ENCODE assay signal across 20 cellular contexts in the genomic region with DNA sequence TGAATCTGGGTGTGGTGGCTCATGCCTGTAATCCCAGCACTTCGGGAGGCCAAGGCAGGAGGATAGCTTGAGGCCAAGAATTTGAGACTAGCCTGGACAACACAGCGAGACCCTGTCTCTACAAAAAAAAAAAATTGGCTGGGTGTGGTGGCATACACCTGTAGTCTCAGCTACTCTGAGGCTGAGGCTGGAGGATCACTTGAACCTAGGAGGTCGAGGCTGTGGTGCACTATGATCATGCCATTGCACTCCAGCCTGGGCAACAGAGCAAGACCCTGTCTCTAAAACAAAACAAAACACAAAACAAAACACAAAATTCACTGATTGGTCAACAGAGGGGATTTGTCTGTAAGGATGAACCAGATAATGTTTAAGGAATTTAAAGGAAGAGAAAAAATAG.
A peak's percentile ranks its signal among the peaks of the same experiment; 100 is the strongest.
DNase-seq lines count a peak whose midpoint lies in the region; ATAC-seq and TF ChIP-seq lines count a peak whose summit lies in the region.
"Had no signal": no experiment of that assay in that cellular context is flagged by ENCODE, and none has a peak within 500 bp of the region (broad histone marks: within the 10 kb centered on the region; RNA-seq: fewer than 3 reads in every experiment).

No MANE protein-coding gene starts in this region.

- H3K27me3 ChIP-seq in Loucy (ENCODE audit: insufficient read depth, low read length, poor library complexity, severe bottlenecking) (no peaks in the 10 kb centered on the region), transverse colon (no peaks in the 10 kb centered on the region)
- H3K27me3 ChIP-seq: BLaER1 treated with 17β-estradiol and CSF1 and Interleukin-3, amounts not matched to agents 10 nM and 100 nM; cardiac muscle cell; uterus had no signal

- ATAC-seq in activated CD8-positive, alpha-beta memory T cell treated with anti-CD3 and anti-CD28 coated beads, Interleukin-2, amount 10 ng/mL, durations not matched to agents 7 days and 5 days = no peak
- ATAC-seq in activated naive CD8-positive, alpha-beta T cell treated with anti-CD3 and anti-CD28 coated beads, Interleukin-2, amount 50 U/mL, for 24 hours = no peak
- no peak for ATAC-seq in stimulated activated effector memory CD8-positive, alpha-beta T cell treated with anti-CD3 and anti-CD28 coated beads, Interleukin-12 subunit alpha, Interleukin-12 subunit beta, amount 100 ng/mL, for 72 hours
- no peak for ATAC-seq in GM21576 (IDR thresholded peaks at IDR 0.05; ENCODE audit: unreplicated experiment)
- ATAC-seq in HG03175 (IDR thresholded peaks at IDR 0.05; ENCODE audit: unreplicated experiment) = no peak
- ATAC-seq: GM12878, left cardiac atrium had no signal

- no peak overlapping the region for H3K9ac ChIP-seq in Loucy (ENCODE audit: low read depth, low read length, poor library complexity, severe bottlenecking)
- H3K9ac ChIP-seq: BLaER1 treated with 17β-estradiol and CSF1 and Interleukin-3, amounts not matched to agents 10 nM and 100 nM had no signal

- no peaks in the 10 kb centered on the region for H3K9me3 ChIP-seq in Loucy (ENCODE audit: insufficient read depth, low read depth, low read length)
- H3K9me3 ChIP-seq in transverse colon = no peaks in the 10 kb centered on the region
- H3K9me3 ChIP-seq: HAP-1, uterus had no signal

- TF ChIP-seq POLR2A in transverse colon (IDR thresholded peaks at IDR 0.05) = no peak

- no peak overlapping the region for H2AFZ ChIP-seq in Loucy (ENCODE audit: low read length)

- no peak for TF ChIP-seq EP300 in transverse colon (IDR thresholded peaks at IDR 0.05; ENCODE audit: low read depth)

- H3K27ac ChIP-seq in transverse colon = no peak overlapping the region
- H3K27ac ChIP-seq: BLaER1 treated with 17β-estradiol and CSF1 and Interleukin-3, amounts not matched to agents 10 nM and 100 nM; cardiac muscle cell; uterus had no signal

- TF ChIP-seq CTCF in Loucy (conservative IDR thresholded peaks at IDR 0.05; ENCODE audit: low read length) (no peak), transverse colon (IDR thresholded peaks at IDR 0.05) (no peak)

- H3K36me3 ChIP-seq in Loucy (ENCODE audit: insufficient read depth, low read length) (peaks cover 30% of the 10 kb centered on the region; the same call in 1 of the 2 replicates), transverse colon (no peaks in the 10 kb centered on the region)
- H3K36me3 ChIP-seq: cardiac muscle cell, HAP-1, uterus had no signal

- peak overlapping the region; percentile 11 for H3K4me3 Mint-ChIP-seq in activated CD8-positive, alpha-beta memory T cell treated with anti-CD3 and anti-CD28 coated beads, Interleukin-2, amount 10 ng/mL, durations not matched to agents 7 days and 5 days
- H3K4me3 Mint-ChIP-seq in activated naive CD8-positive, alpha-beta T cell treated with anti-CD3 and anti-CD28 coated beads, Interleukin-2, amount 50 U/mL, for 24 hours = peak overlapping the region; percentile 45
- H3K4me3 Mint-ChIP-seq in stimulated activated effector memory CD8-positive, alpha-beta T cell treated with anti-CD3 and anti-CD28 coated beads, Interleukin-12 subunit alpha, Interleukin-12 subunit beta, amount 100 ng/mL, for 72 hours = peak overlapping the region; percentile 3

- in situ Hi-C loops in transverse colon (cut with MboI; ENCODE audit: low pct_ligation_motif_present in 1 of 4, low pct_unique_long_range_greater_than_20kb in 1 of 4, low sequenced_read_pairs in 3 of 4) = loop anchor here in 2 of 4 donors (10.0 to 25.0 kb wide), 2 partner anchors 107 to 114 kb away; partner anchors contain the start of gene STIM1 (in 2 of the 2)

- H3K27ac Mint-ChIP-seq in activated CD8-positive, alpha-beta memory T cell treated with anti-CD3 and anti-CD28 coated beads, Interleukin-2, amount 10 ng/mL, durations not matched to agents 7 days and 5 days = peak overlapping the region; percentile 75
- peak overlapping the region; percentile 89 for H3K27ac Mint-ChIP-seq in activated naive CD8-positive, alpha-beta T cell treated with anti-CD3 and anti-CD28 coated beads, Interleukin-2, amount 50 U/mL, for 24 hours
- peak overlapping the region; percentile 17 for H3K27ac Mint-ChIP-seq in stimulated activated effector memory CD8-positive, alpha-beta T cell treated with anti-CD3 and anti-CD28 coated beads, Interleukin-12 subunit alpha, Interleukin-12 subunit beta, amount 100 ng/mL, for 72 hours
- H3K27ac Mint-ChIP-seq: progenitor cell of endocrine pancreas had no signal

- WGBS in transverse colon (ENCODE audit: low coverage in 1 of 2), 2 donors = 93 to 100% methylated on average over 1 to 3 of the region's 3 CpGs

- DNase-seq in activated CD8-positive, alpha-beta memory T cell treated with anti-CD3 and anti-CD28 coated beads, Interleukin-2, amount 10 ng/mL, durations not matched to agents 7 days and 5 days = no peak
- no peak for DNase-seq in activated CD8-positive, alpha-beta memory T cell treated with anti-CD3 and anti-CD28 coated beads for 24 hours
- no peak for DNase-seq in activated naive CD8-positive, alpha-beta T cell treated with anti-CD3 and anti-CD28 coated beads, Interleukin-2, amount 50 U/mL, for 24 hours
- no peak for DNase-seq in stimulated activated effector memory CD8-positive, alpha-beta T cell treated with anti-CD3 and anti-CD28 coated beads, Interleukin-12 subunit alpha, Interleukin-12 subunit beta, amount 100 ng/mL, for 72 hours (ENCODE audit: low spot score in 2 of 2)
- no peak for DNase-seq in transverse colon
- DNase-seq: activated CD4-positive, CD25-positive, alpha-beta regulatory T cell; amniotic stem cell; IMR-90; left cardiac atrium; NCI-H1694; T-helper 9 cell; uterus had no signal

- H3K4me1 ChIP-seq in Loucy (ENCODE audit: insufficient read depth, low read length, poor library complexity, severe bottlenecking) = peaks cover 16% of the 10 kb centered on the region
- peaks cover 0 to 11% (median 0%) of the 10 kb centered on the region in 4 donors for H3K4me1 ChIP-seq in transverse colon
- H3K4me1 ChIP-seq: BLaER1 treated with 17β-estradiol and CSF1 and Interleukin-3, amounts not matched to agents 10 nM and 100 nM; HAP-1; uterus had no signal

- H3K4me3 ChIP-seq in Loucy (ENCODE audit: low read length, poor library complexity, severe bottlenecking) (no peak overlapping the region), transverse colon (no peak overlapping the region)
- H3K4me3 ChIP-seq: BLaER1 treated with 17β-estradiol and CSF1 and Interleukin-3, amounts not matched to agents 10 nM and 100 nM; cardiac muscle cell; GM12878; HAP-1; uterus had no signal

- intact Hi-C loops in transverse colon (cut with DNase I; ENCODE audit: low total_unique reads) = no loop called here

- no peaks in the 10 kb centered on the region for H3K9me2 ChIP-seq in Loucy (replicated peaks; ENCODE audit: low read depth, low read length)

- peaks cover 42% of the 10 kb centered on the region for H3K36me3 Mint-ChIP-seq in activated CD8-positive, alpha-beta memory T cell treated with anti-CD3 and anti-CD28 coated beads, Interleukin-2, amount 10 ng/mL, durations not matched to agents 7 days and 5 days
- H3K36me3 Mint-ChIP-seq in activated naive CD8-positive, alpha-beta T cell treated with anti-CD3 and anti-CD28 coated beads, Interleukin-2, amount 50 U/mL, for 24 hours (ENCODE audit: low read depth) = peaks cover 40% of the 10 kb centered on the region
- H3K36me3 Mint-ChIP-seq in stimulated activated effector memory CD8-positive, alpha-beta T cell treated with anti-CD3 and anti-CD28 coated beads, Interleukin-12 subunit alpha, Interleukin-12 subunit beta, amount 100 ng/mL, for 72 hours = peaks cover 30% of the 10 kb centered on the region

- H3K79me2 ChIP-seq in Loucy (ENCODE audit: insufficient read depth, low read length) = peaks cover 64% of the 10 kb centered on the region

- CTCF ChIA-PET in activated CD8-positive, alpha-beta memory T cell treated with anti-CD3 and anti-CD28 coated beads, Interleukin-2, amount 10 ng/mL, durations not matched to agents 7 days and 5 days (lab: Charles Lee) = interaction anchor here (0.7 to 5.1 kb wide), 8 partner anchors 19 to 120 kb away, joined by 3 to 41 read pairs (median 7); partner anchors contain the start of gene STIM1

- H3K9me3 Mint-ChIP-seq in activated CD8-positive, alpha-beta memory T cell treated with anti-CD3 and anti-CD28 coated beads, Interleukin-2, amount 10 ng/mL, durations not matched to agents 7 days and 5 days (ENCODE audit: low read depth) = no peaks in the 10 kb centered on the region
- no peaks in the 10 kb centered on the region for H3K9me3 Mint-ChIP-seq in activated naive CD8-positive, alpha-beta T cell treated with anti-CD3 and anti-CD28 coated beads, Interleukin-2, amount 50 U/mL, for 24 hours
- no peaks in the 10 kb centered on the region for H3K9me3 Mint-ChIP-seq in stimulated activated effector memory CD8-positive, alpha-beta T cell treated with anti-CD3 and anti-CD28 coated beads, Interleukin-12 subunit alpha, Interleukin-12 subunit beta, amount 100 ng/mL, for 72 hours

- peaks cover 56% of the 10 kb centered on the region for H3K4me1 Mint-ChIP-seq in activated CD8-positive, alpha-beta memory T cell treated with anti-CD3 and anti-CD28 coated beads, Interleukin-2, amount 10 ng/mL, durations not matched to agents 7 days and 5 days
- H3K4me1 Mint-ChIP-seq in activated naive CD8-positive, alpha-beta T cell treated with anti-CD3 and anti-CD28 coated beads, Interleukin-2, amount 50 U/mL, for 24 hours = peaks cover 76% of the 10 kb centered on the region
- H3K4me1 Mint-ChIP-seq in stimulated activated effector memory CD8-positive, alpha-beta T cell treated with anti-CD3 and anti-CD28 coated beads, Interleukin-12 subunit alpha, Interleukin-12 subunit beta, amount 100 ng/mL, for 72 hours = peaks cover 59% of the 10 kb centered on the region

- H3F3A ChIP-seq in Loucy (ENCODE audit: low read depth) = no peaks in the 10 kb centered on the region

- H3K4me2 ChIP-seq in Loucy (ENCODE audit: low read depth, low read length, poor library complexity, severe bottlenecking) = peak overlapping the region; percentile 40
- H3K4me2 ChIP-seq: BLaER1 treated with 17β-estradiol and CSF1 and Interleukin-3, amounts not matched to agents 10 nM and 100 nM had no signal

- no peaks in the 10 kb centered on the region for H3K27me3 Mint-ChIP-seq in activated CD8-positive, alpha-beta memory T cell treated with anti-CD3 and anti-CD28 coated beads, Interleukin-2, amount 10 ng/mL, durations not matched to agents 7 days and 5 days
- H3K27me3 Mint-ChIP-seq in activated naive CD8-positive, alpha-beta T cell treated with anti-CD3 and anti-CD28 coated beads, Interleukin-2, amount 50 U/mL, for 24 hours = no peaks in the 10 kb centered on the region
- H3K27me3 Mint-ChIP-seq: progenitor cell of endocrine pancreas had no signal

- H4K20me1 ChIP-seq in Loucy (ENCODE audit: insufficient read depth, low read length, poor library complexity, severe bottlenecking) = no peaks in the 10 kb centered on the region

Comparison
In these comparisons a context has a peak if more than half of its experiments do, and no peak if none do; other contexts are left out.
1. H3K27ac Mint-ChIP-seq: peak in every context shown above with its lines; median percentile 89 in activated naive CD8-positive, alpha-beta T cell treated with anti-CD3 and anti-CD28 coated beads, Interleukin-2, amount 50 U/mL, for 24 hours; 75 in activated CD8-positive, alpha-beta memory T cell treated with anti-CD3 and anti-CD28 coated beads, Interleukin-2, amount 10 ng/mL, durations not matched to agents 7 days and 5 days; 17 in stimulated activated effector memory CD8-positive, alpha-beta T cell treated with anti-CD3 and anti-CD28 coated beads, Interleukin-12 subunit alpha, Interleukin-12 subunit beta, amount 100 ng/mL, for 72 hours.